Comparison of ENCODE assay signal across 9 cellular contexts in the genomic region with DNA sequence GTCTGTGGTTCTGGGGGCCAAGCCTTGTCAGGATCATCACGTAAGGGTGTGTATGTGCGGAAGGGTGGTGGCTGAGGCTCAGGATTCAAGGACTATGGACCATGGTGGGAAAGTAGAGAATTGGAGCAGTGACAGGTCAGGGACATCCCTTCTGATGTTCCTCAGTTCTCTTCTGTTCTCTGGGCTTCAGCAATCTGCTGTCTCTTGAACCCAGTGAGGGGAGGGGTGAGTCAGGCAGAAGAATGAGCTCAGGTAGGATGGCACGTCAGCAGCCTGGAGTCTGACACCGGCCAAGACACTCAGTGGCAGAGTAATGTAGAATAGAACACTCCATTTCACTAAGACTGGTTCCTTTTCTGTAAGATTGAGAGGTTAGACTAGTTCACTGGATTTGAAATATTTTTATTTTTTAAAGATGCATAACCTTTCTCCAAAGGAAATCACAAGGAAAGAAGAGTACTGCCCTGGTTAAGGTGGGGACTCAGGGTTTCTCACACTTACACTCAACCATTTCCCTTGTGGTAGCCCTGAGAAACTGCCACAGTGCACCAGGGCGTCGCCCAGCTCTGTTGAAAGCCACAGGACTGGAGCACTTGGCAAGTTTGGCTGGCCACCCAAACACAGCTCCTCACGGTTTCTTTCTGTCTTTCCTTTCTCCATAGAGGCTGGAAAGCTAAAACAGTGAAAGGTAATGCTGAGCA. TPM values are rescaled to one million over a fixed set of nuclear protein-coding genes. Genes with fewer than 3 reads are reported as not detected.
DNase-seq lines count a peak whose midpoint lies in the region; ATAC-seq and TF ChIP-seq lines count a peak whose summit lies in the region.
"Had no signal": no experiment of that assay in that cellular context is flagged by ENCODE, and none has a peak within 500 bp of the region (broad histone marks: within the 10 kb centered on the region; RNA-seq: fewer than 3 reads in every experiment).

No MANE protein-coding gene starts in this region.

- H3K27ac ChIP-seq in HUES48 (ENCODE audit: low read depth, low read length) (peak overlapping the region; percentile 75), sigmoid colon (peak overlapping the region; percentile 78 to 97 (median 88)), A673 (ENCODE audit: low read depth, low read length, poor library complexity, severe bottlenecking) (no peak overlapping the region)
- H3K27ac ChIP-seq: VCaP had no signal

- peaks cover 76% of the 10 kb centered on the region for H3K4me1 Mint-ChIP-seq in activated CD4-positive, alpha-beta memory T cell treated with anti-CD3 and anti-CD28 coated beads, Interleukin-2, amount 10 ng/mL, durations not matched to agents 7 days and 5 days

- BruUV-seq in A673 (replicated peaks; lab: Mats Ljungman, UMichigan), result no TSS peak

- H3K9me3 ChIP-seq in HUES48 (ENCODE audit: control insufficient read depth, insufficient read depth, low read length), result no peaks in the 10 kb centered on the region
- no peaks in the 10 kb centered on the region for H3K9me3 ChIP-seq in sigmoid colon
- H3K9me3 ChIP-seq in A673 (ENCODE audit: low read depth, low read length, poor library complexity, severe bottlenecking), result no peaks in the 10 kb centered on the region

- WGBS in sigmoid colon, 2 donors, result 60 to 65% methylated on average over 7 of the region's 7 CpGs

- CTCF ChIA-PET in activated CD4-positive, alpha-beta memory T cell treated with anti-CD3 and anti-CD28 coated beads, Interleukin-2, amount 10 ng/mL, durations not matched to agents 7 days and 5 days (lab: Charles Lee), result interaction anchor here (0.5 to 5.9 kb wide), 27 partner anchors 12 to 201 kb away, joined by 3 to 73 read pairs (median 8); a partner anchor contains a TSS
- CTCF ChIA-PET in A673 (lab: Charles Lee), result no interaction called here

- TF ChIP-seq EP300 in sigmoid colon (IDR thresholded peaks at IDR 0.05), result no peak

- peaks cover 3% of the 10 kb centered on the region for H3K27me3 Mint-ChIP-seq in activated CD4-positive, alpha-beta memory T cell treated with anti-CD3 and anti-CD28 coated beads, Interleukin-2, amount 10 ng/mL, durations not matched to agents 7 days and 5 days

- peaks cover 2% of the 10 kb centered on the region for H3K9me3 Mint-ChIP-seq in activated CD4-positive, alpha-beta memory T cell treated with anti-CD3 and anti-CD28 coated beads, Interleukin-2, amount 10 ng/mL, durations not matched to agents 7 days and 5 days

- H3K4me1 ChIP-seq in HUES48 (ENCODE audit: control insufficient read depth, insufficient read depth, low read length) (peaks cover 13% of the 10 kb centered on the region), sigmoid colon (peaks cover 0 to 39% (median 36%) of the 10 kb centered on the region in 4 donors), A673 (ENCODE audit: insufficient read depth, low read length, poor library complexity, severe bottlenecking) (peaks cover 13% of the 10 kb centered on the region)

- TF ChIP-seq POLR2A in sigmoid colon (IDR thresholded peaks at IDR 0.05), result no peak

- peaks cover 3% of the 10 kb centered on the region for H3K36me3 Mint-ChIP-seq in activated CD4-positive, alpha-beta memory T cell treated with anti-CD3 and anti-CD28 coated beads, Interleukin-2, amount 10 ng/mL, durations not matched to agents 7 days and 5 days (ENCODE audit: low read depth)

- POLR2A ChIA-PET in activated CD4-positive, alpha-beta memory T cell treated with anti-CD3 and anti-CD28 coated beads, Interleukin-2, amount 10 ng/mL, durations not matched to agents 7 days and 5 days (lab: Charles Lee), result interaction anchor here (0.7 to 7.0 kb wide), 29 partner anchors 10 to 165 kb away, joined by 3 to 117 read pairs (median 4); a partner anchor contains a TSS
- POLR2A ChIA-PET in A673 (lab: Charles Lee; ENCODE audit: low non-redundant PET), result no interaction called here

- peak; percentile 82 for DNase-seq in activated CD4-positive, alpha-beta memory T cell treated with anti-CD3 and anti-CD28 coated beads, Interleukin-2, amount 10 ng/mL, durations not matched to agents 7 days and 5 days
- no peak for DNase-seq in sigmoid colon
- DNase-seq in A673 (ENCODE audit: low spot score), result no peak
- no peak for DNase-seq in occipital lobe (lab: John Stamatoyannopoulos, UW)

- peak overlapping the region; percentile 93 for H3K27ac Mint-ChIP-seq in activated CD4-positive, alpha-beta memory T cell treated with anti-CD3 and anti-CD28 coated beads, Interleukin-2, amount 10 ng/mL, durations not matched to agents 7 days and 5 days

- no peak overlapping the region for H3K4me3 ChIP-seq in HUES48 (ENCODE audit: low read depth, low read length)
- no peak overlapping the region for H3K4me3 ChIP-seq in sigmoid colon
- H3K4me3 ChIP-seq in A673 (ENCODE audit: low read depth, low read length, poor library complexity, severe bottlenecking), result no peak overlapping the region

- peak in 1 of 4 experiments; percentile 13 for TF ChIP-seq CTCF in sigmoid colon (IDR thresholded peaks at IDR 0.05)
- no peak for TF ChIP-seq CTCF in A673 (conservative IDR thresholded peaks at IDR 0.05; ENCODE audit: low read depth, low read length)

- intact Hi-C loops in sigmoid colon (cut with DNase I) (no loop called here), A673 (cut with micrococcal nuclease; ENCODE audit: unreplicated experiment) (no loop called here)

- no peaks in the 10 kb centered on the region for H3K27me3 ChIP-seq in HUES48 (ENCODE audit: control insufficient read depth, insufficient read depth, low read length)
- no peaks in the 10 kb centered on the region for H3K27me3 ChIP-seq in sigmoid colon
- no peaks in the 10 kb centered on the region for H3K27me3 ChIP-seq in A673 (replicated peaks; ENCODE audit: insufficient read depth, low read depth, low read length, poor library complexity)

- ATAC-seq in GM18502 (IDR thresholded peaks at IDR 0.05; ENCODE audit: poor library complexity, unreplicated experiment) (peak; percentile 75), esophagus mucosa (peak; percentile 34), GM19395 (IDR thresholded peaks at IDR 0.05; ENCODE audit: unreplicated experiment) (no peak)

- H3K36me3 ChIP-seq in HUES48 (ENCODE audit: control insufficient read depth, insufficient read depth, low read length), result no peaks in the 10 kb centered on the region
- no peaks in the 10 kb centered on the region for H3K36me3 ChIP-seq in sigmoid colon
- H3K36me3 ChIP-seq in A673 (ENCODE audit: insufficient read depth, low read length, poor library complexity, severe bottlenecking), result no peaks in the 10 kb centered on the region

- H3K4me3 Mint-ChIP-seq in activated CD4-positive, alpha-beta memory T cell treated with anti-CD3 and anti-CD28 coated beads, Interleukin-2, amount 10 ng/mL, durations not matched to agents 7 days and 5 days, result peak overlapping the region; percentile 55

- H3K9ac ChIP-seq in HUES48 (ENCODE audit: low read depth, low read length), result no peak overlapping the region

RNA-seq across cellular contexts. Expression of a gene that starts 23.2 kb away (rescaled TPM):
- 100 to 1,000 TPM; 135 to 143 TPM for total RNA-seq in activated CD4-positive, alpha-beta memory T cell treated with anti-CD3 and anti-CD28 coated beads, Interleukin-2, amount 10 ng/mL, durations not matched to agents 7 days and 5 days
- 15.5 TPM for total RNA-seq in esophagus mucosa
- 100 to 1,000 TPM; 115 to 145 (median 130) TPM for total RNA-seq in sigmoid colon
- 10 to 100 TPM; 36.6 to 92.2 (median 91.1) TPM for polyA plus RNA-seq in sigmoid colon
- total RNA-seq in A673 (2021), result 0.44 and 1.1 TPM in 2 replicates
- total RNA-seq in occipital lobe, result 28.2 TPM
